Comparison of ENCODE assay signal across 11 cellular contexts in the genomic region with DNA sequence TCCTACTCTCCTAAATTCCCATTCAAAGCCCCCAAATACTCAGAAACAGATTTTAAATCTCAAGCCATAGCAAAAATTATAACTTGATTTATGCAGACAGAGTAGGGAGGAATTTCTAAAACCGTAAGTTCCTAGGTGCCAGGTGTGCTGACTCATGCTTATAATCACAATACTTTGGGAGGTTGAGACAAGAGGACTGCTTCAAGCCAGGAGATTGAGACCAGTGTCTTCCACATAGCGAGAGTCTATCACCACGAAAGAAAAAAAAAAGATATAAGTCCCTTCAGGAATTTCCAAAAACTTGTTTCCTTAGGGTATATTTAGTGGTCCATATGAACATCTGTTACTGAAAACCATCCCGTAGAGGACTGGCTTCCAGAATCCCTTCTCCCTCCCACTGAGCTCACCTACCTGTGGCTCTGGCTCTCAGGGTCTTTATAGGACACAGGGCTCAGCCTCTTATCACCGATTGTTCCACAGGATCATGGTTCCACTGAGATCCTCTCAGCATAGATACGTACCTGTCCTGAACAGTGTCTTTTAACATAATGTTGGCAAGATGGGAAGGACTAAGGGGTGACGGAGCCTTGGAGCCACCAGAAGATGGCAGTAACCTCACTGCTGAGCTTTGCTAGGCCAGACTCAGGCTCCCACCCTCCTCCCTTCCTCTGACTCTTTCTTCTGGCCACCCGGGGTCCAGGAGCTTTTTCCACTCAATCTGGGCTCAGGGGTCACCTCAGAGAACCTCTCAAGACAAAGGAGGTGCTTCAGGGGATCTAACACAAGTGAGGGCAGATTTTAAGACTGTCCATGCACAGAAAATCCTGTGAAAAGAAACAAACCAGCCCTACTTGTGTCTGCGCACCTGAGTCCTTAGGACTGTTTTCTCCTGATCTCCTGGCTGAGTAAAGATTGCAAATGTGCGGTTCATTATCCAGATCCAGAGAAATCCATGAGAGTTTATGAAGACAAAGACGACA.
DNase-seq lines count a peak whose midpoint lies in the region; ATAC-seq and TF ChIP-seq lines count a peak whose summit lies in the region.
"Had no signal": no experiment of that assay in that cellular context is flagged by ENCODE, and none has a peak within 500 bp of the region (broad histone marks: within the 10 kb centered on the region; RNA-seq: fewer than 3 reads in every experiment).

No MANE protein-coding gene starts in this region.

- peaks cover 24% of the 10 kb centered on the region for H3K27me3 Mint-ChIP-seq in activated T-cell treated with anti-CD3 and anti-CD28 coated beads, Interleukin-2, amount 50 U/mL, for 4 hours (ENCODE audit: low read depth)

- no peaks in the 10 kb centered on the region for H3K9me3 Mint-ChIP-seq in activated T-cell treated with anti-CD3 and anti-CD28 coated beads, Interleukin-2, amount 50 U/mL, for 4 hours

- no peak overlapping the region for H3K4me3 Mint-ChIP-seq in activated T-cell treated with anti-CD3 and anti-CD28 coated beads, Interleukin-2, amount 50 U/mL, for 4 hours
- H3K4me3 Mint-ChIP-seq: activated CD4-positive, alpha-beta T cell treated with anti-CD3 and anti-CD28 coated beads, Interleukin-2, amount 10 ng/mL, durations not matched to agents 7 days and 5 days had no signal

- H3K4me3 ChIP-seq in AG09309 (ENCODE audit: control insufficient read depth, low read depth, low read length): no peak overlapping the region
- no peak overlapping the region for H3K4me3 ChIP-seq in foreskin fibroblast (ENCODE audit: low read depth in 1 of 2, low read length in 2 of 2)

- no peaks in the 10 kb centered on the region for H3K36me3 Mint-ChIP-seq in activated T-cell treated with anti-CD3 and anti-CD28 coated beads, Interleukin-2, amount 50 U/mL, for 4 hours (ENCODE audit: insufficient read depth)

- in situ Hi-C loops in GM13977 (cut with MboI; ENCODE audit: low pct_unique_long_range_greater_than_20kb, low sequenced_read_pairs, unreplicated experiment): no loop called here

- DNase-seq in AG09309 (ENCODE audit: low read depth) (no peak), GM13977 (ENCODE audit: low spot score) (no peak), RKO (ENCODE audit: low spot score) (peak; percentile 25), foreskin fibroblast (peak in 1 of 2 donors; percentile 10), GF-D8 (lab: John Stamatoyannopoulos, UW) (no peak)
- no peak for DNase-seq in activated T-cell treated with anti-CD3 and anti-CD28 coated beads, Interleukin-2, amount 50 U/mL, for 4 hours
- DNase-seq: activated CD4-positive, alpha-beta T cell treated with anti-CD3 and anti-CD28 coated beads, Interleukin-2, amount 10 ng/mL, durations not matched to agents 7 days and 5 days; DMS79; NCI-H510A had no signal

- ATAC-seq in activated T-cell treated with anti-CD3 and anti-CD28 coated beads, Interleukin-2, amount 50 U/mL, for 4 hours: no peak
- ATAC-seq in HG02938 (IDR thresholded peaks at IDR 0.05; ENCODE audit: unreplicated experiment) (no peak), HG02970 (IDR thresholded peaks at IDR 0.05; ENCODE audit: low FRiP score, unreplicated experiment) (no peak)

- H3K4me1 Mint-ChIP-seq in activated T-cell treated with anti-CD3 and anti-CD28 coated beads, Interleukin-2, amount 50 U/mL, for 4 hours (ENCODE audit: low read depth): peaks cover 2% of the 10 kb centered on the region
- H3K4me1 Mint-ChIP-seq: activated CD4-positive, alpha-beta T cell treated with anti-CD3 and anti-CD28 coated beads, Interleukin-2, amount 10 ng/mL, durations not matched to agents 7 days and 5 days had no signal

- TF ChIP-seq CTCF in AG09309 (IDR thresholded peaks at IDR 0.05; ENCODE audit: control insufficient read depth, insufficient read depth, low read depth, low read length, missing control alignments) (peak; percentile 41), GM13977 (IDR thresholded peaks at IDR 0.05; ENCODE audit: extremely low read depth, insufficient read depth, missing control alignments) (peak; percentile 41), foreskin fibroblast (IDR thresholded peaks at IDR 0.05; ENCODE audit: low read depth, low read length) (peak; percentile 31)
